In the genomic region with DNA sequence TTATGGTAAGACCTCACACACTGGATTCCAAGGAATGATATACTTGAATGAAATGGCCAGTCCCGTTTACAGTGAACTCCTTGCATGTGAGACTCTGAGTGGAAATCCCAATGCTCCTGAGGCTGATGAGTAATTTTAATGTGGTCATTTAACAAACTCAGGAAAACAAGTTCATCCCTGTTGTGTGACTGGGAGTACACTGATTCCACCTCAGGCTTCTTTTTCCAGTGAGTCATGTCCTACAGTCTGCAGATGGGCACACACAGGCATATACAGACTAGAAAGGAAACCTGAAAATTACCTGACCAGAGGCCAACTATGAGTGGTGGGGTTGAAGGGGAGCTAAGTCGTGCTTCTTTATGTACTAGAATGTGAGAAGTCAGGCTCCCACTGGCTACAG, we compare ENCODE assay signal across 11 cellular contexts. TPM values are rescaled to one million over a fixed set of nuclear protein-coding genes. Genes with fewer than 3 reads are reported as not detected.
DNase-seq lines count a peak whose midpoint lies in the region; ATAC-seq, FAIRE-seq and TF ChIP-seq lines count a peak whose summit lies in the region.
"Had no signal": no experiment of that assay in that cellular context is flagged by ENCODE, and none has a peak within 500 bp of the region (broad histone marks: within the 10 kb centered on the region; RNA-seq: fewer than 3 reads in every experiment).

No MANE protein-coding gene starts in this region.

- peak overlapping the region; percentile 36 for H3K4me3 Mint-ChIP-seq in Calu3 (ENCODE audit: low read depth, unreplicated experiment)
- H3K4me3 Mint-ChIP-seq: activated naive CD8-positive, alpha-beta T cell had no signal

- no peaks in the 10 kb centered on the region for H3K9me3 Mint-ChIP-seq in Calu3 (ENCODE audit: low read depth, unreplicated experiment)

- no peak for FAIRE-seq in frontal cortex (lab: Jason Lieb, UNC)
- FAIRE-seq: H1 had no signal

- no peak for ATAC-seq in GM19035 (IDR thresholded peaks at IDR 0.05; ENCODE audit: unreplicated experiment)

- peak overlapping the region; percentile 66 for H3K27ac Mint-ChIP-seq in Calu3 (ENCODE audit: unreplicated experiment)
- H3K27ac Mint-ChIP-seq: activated naive CD8-positive, alpha-beta T cell had no signal

- H3K4me1 Mint-ChIP-seq in Calu3 (ENCODE audit: low read depth, unreplicated experiment) = peaks cover 66% of the 10 kb centered on the region

- POLR2A ChIA-PET in RWPE1 (lab: Yijun Ruan, JAX; ENCODE audit: low non-redundant PET) = no interaction called here

- intact Hi-C loops in Calu3 (cut with micrococcal nuclease; ENCODE audit: unreplicated experiment) = no loop called here

- no TSS peak for BruUV-seq in Calu3 (replicated peaks; lab: Mats Ljungman, UMichigan)

- H3K4me3 ChIP-seq in fibroblast of mammary gland (ENCODE audit: control insufficient read depth, low read depth, low read length) (no peak overlapping the region), retinal pigment epithelial cell (ENCODE audit: low read length) (no peak overlapping the region)

- no peak for TF ChIP-seq CTCF in Calu3 (IDR thresholded peaks at IDR 0.05; ENCODE audit: unreplicated experiment)
- no peak for TF ChIP-seq CTCF in RWPE1 (conservative IDR thresholded peaks at IDR 0.05; ENCODE audit: low read depth)
- no peak for TF ChIP-seq CTCF in fibroblast of mammary gland (conservative IDR thresholded peaks at IDR 0.05; ENCODE audit: control insufficient read depth, insufficient read depth, low read depth, low read length)
- TF ChIP-seq CTCF in retinal pigment epithelial cell (conservative IDR thresholded peaks at IDR 0.05; ENCODE audit: low read depth, low read length) = no peak

- no peaks in the 10 kb centered on the region for H3K27me3 Mint-ChIP-seq in Calu3 (ENCODE audit: unreplicated experiment)
- H3K27me3 Mint-ChIP-seq: activated naive CD8-positive, alpha-beta T cell had no signal

- peaks cover 14% of the 10 kb centered on the region for H3K36me3 Mint-ChIP-seq in Calu3 (ENCODE audit: insufficient read depth, unreplicated experiment)

- H3K27ac ChIP-seq in RWPE1 = peak overlapping the region; percentile 83

- CTCF ChIA-PET in Calu3 (lab: Charles Lee) = interaction anchor here (0.7 to 1.3 kb wide), 2 partner anchors 19 to 33 kb away, joined by 3 to 4 read pairs; no protein-coding TSS in a partner anchor
- CTCF ChIA-PET in RWPE1 (lab: Yijun Ruan, JAX) = interaction anchor here (0.5 kb wide), 1 partner anchor 430 kb away, joined by 5 read pairs; no protein-coding TSS in a partner anchor

- DNase-seq in Calu3 (peak; percentile 10), RWPE1 (ENCODE audit: low spot score) (peak; percentile 90), fibroblast of mammary gland (ENCODE audit: low read depth) (peak; percentile 97), retinal pigment epithelial cell (ENCODE audit: low read depth) (peak; percentile 32), frontal cortex (ENCODE audit: low spot score in 2 of 2) (no peak), putamen (ENCODE audit: low spot score) (no peak), cerebellum (ENCODE audit: low spot score) (no peak)
- DNase-seq: left cardiac atrium had no signal

RNA-seq across cellular contexts. Expression of a gene that starts 5.8 kb away (rescaled TPM):
- total RNA-seq in Calu3 (2022) = 76.0 and 76.1 TPM in 2 replicates
- total RNA-seq in frontal cortex = 2.9 TPM
- total RNA-seq in cerebellum = 3.4 TPM

RNA-seq across cellular contexts. Expression of a gene that starts 53.4 kb away (rescaled TPM):
- total RNA-seq in Calu3 (2022) (27.7 and 35.0 TPM in 2 replicates), frontal cortex (137 TPM), cerebellum (79.7 TPM)

Comparison
In these comparisons a context has a peak if more than half of its experiments do, and no peak if none do; other contexts are left out.
1. DNase-seq: peak in Calu3 (single experiment), RWPE1 (single experiment), fibroblast of mammary gland (single experiment) and retinal pigment epithelial cell (single experiment); none in frontal cortex (0 of 2), putamen (single experiment) and cerebellum (single experiment).
2. RNA of a gene that starts 5.8 kb away (total RNA-seq): 76.0 to 76.1 TPM in Calu3; 3.4 TPM in cerebellum (single experiment) and 2.9 TPM in frontal cortex (single experiment); every median in the first group is over 10 times any median in the second.